29 cellular contexts compared by ENCODE assay signal in the genomic region with DNA sequence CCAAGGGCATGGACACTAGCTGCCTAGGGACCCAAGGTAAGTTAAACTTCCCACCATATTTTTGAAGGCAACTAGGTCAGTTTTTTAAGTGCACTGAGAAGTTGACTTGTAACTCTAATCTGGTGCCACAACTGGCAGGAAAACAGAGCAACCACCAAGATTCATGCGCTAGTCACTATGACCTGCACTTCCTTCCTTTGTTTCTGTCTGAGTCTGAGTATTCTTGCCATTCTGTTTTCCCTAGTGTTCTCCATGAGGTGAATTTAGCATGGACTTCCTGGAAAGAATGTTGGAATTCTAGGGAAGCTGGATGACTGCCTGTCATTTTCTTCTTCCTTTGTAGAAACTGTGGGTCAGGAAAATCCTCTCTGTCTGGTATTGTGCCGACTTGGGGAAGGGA.
"Had no signal": no experiment of that assay in that cellular context is flagged by ENCODE, and none has a peak within 500 bp of the region (broad histone marks: within the 10 kb centered on the region; RNA-seq: fewer than 3 reads in every experiment).

No MANE protein-coding gene starts in this region.

- DNase-seq: natural killer cell; occipital lobe; ovary; posterior cingulate gyrus; psoas muscle; right cardiac atrium; right lobe of liver; sigmoid colon; small intestine; stimulated activated CD4-positive, alpha-beta T cell treated with anti-CD3 and anti-CD28 coated beads, Interleukin-15, amount 100 ng/mL, for 24 hours; stimulated activated CD4-positive, alpha-beta T cell treated with anti-CD3 and anti-CD28 coated beads, Interleukin-2, amount 100 ng/mL, for 24 hours; stimulated activated CD4-positive, alpha-beta T cell treated with anti-CD3 and anti-CD28 coated beads, Interleukin-2, amount 100 ng/mL, for 48 hours; stimulated activated CD4-positive, alpha-beta T cell treated with anti-CD3 and anti-CD28 coated beads, Interleukin-4, amount 100 ng/mL, for 24 hours; stimulated activated naive B cell treated with anti-CD40 and anti-IgM and Interleukin-4, amounts not matched to agents 10 μg/mL and 1 μg/mL and 100 μg/mL, for 72 hours; stimulated activated naive CD4-positive, alpha-beta T cell treated with Interleukin-2 at 50 U/mL for 16 hours; stomach; thyroid gland; trophoblast cell; upper lobe of left lung had no signal

- H3K27ac ChIP-seq: neural progenitor cell, ovary, parathyroid adenoma, psoas muscle, right lobe of liver, sigmoid colon, stomach, thoracic aorta, thyroid gland, tibial nerve, upper lobe of left lung, vagina had no signal

- H3K36me3 Mint-ChIP-seq: stimulated activated effector memory CD8-positive, alpha-beta T cell treated with anti-CD3 and anti-CD28 coated beads, Interleukin-12 subunit alpha, Interleukin-12 subunit beta, amount 100 ng/mL, for 72 hours; stimulated activated naive B cell treated with anti-CD40 and anti-IgM and Interleukin-4, amounts not matched to agents 10 μg/mL and 1 μg/mL and 100 μg/mL, for 72 hours had no signal

- H2AFZ ChIP-seq: neural progenitor cell, parathyroid adenoma had no signal

- H3K9me3 ChIP-seq: ovary, psoas muscle, right lobe of liver, thoracic aorta, thyroid gland, vagina had no signal

- FAIRE-seq: small intestine, urothelium cell line had no signal

- H3K79me2 ChIP-seq: parathyroid adenoma had no signal

- H3K36me3 ChIP-seq: neural progenitor cell, ovary, right lobe of liver, sigmoid colon, stomach, thoracic aorta, thyroid gland, tibial nerve, upper lobe of left lung, vagina had no signal

- H3K27me3 ChIP-seq: neural progenitor cell, ovary, right lobe of liver, sigmoid colon, stomach, thyroid gland, tibial nerve, upper lobe of left lung, vagina had no signal

- H3K4me1 ChIP-seq: neural progenitor cell, parathyroid adenoma, psoas muscle, right lobe of liver, sigmoid colon, stomach, thyroid gland, tibial nerve, upper lobe of left lung, vagina had no signal

- H3K4me3 ChIP-seq: neural progenitor cell, ovary, psoas muscle, right lobe of liver, sigmoid colon, stomach, thoracic aorta, thyroid gland, tibial nerve, upper lobe of left lung, vagina had no signal

- ATAC-seq: natural killer cell; psoas muscle; right cardiac atrium; right lobe of liver; stimulated activated effector memory CD8-positive, alpha-beta T cell treated with anti-CD3 and anti-CD28 coated beads, Interleukin-12 subunit alpha, Interleukin-12 subunit beta, amount 100 ng/mL, for 72 hours; stimulated activated naive B cell treated with anti-CD40 and anti-IgM and Interleukin-4, amounts not matched to agents 10 μg/mL and 1 μg/mL and 100 μg/mL, for 72 hours had no signal

- H3K4me2 ChIP-seq: neural progenitor cell had no signal

- H3K9ac ChIP-seq: neural progenitor cell, parathyroid adenoma had no signal

- H3K27ac Mint-ChIP-seq: natural killer cell; nephron; neural progenitor cell; progenitor cell of endocrine pancreas; stimulated activated effector memory CD8-positive, alpha-beta T cell treated with anti-CD3 and anti-CD28 coated beads, Interleukin-12 subunit alpha, Interleukin-12 subunit beta, amount 100 ng/mL, for 72 hours; stimulated activated naive B cell treated with anti-CD40 and anti-IgM and Interleukin-4, amounts not matched to agents 10 μg/mL and 1 μg/mL and 100 μg/mL, for 72 hours; stimulated activated naive CD8-positive, alpha-beta T cell treated with anti-CD3 and anti-CD28 coated beads, Interleukin-15, Interleukin-2, amounts not matched to agents 100 ng/mL and 50 ng/mL, for 24 hours had no signal
